Comparison of ENCODE assay signal across 25 cellular contexts in genomic region chr9:2502760-2503159, GRCh38.
DNase-seq lines count a peak whose midpoint lies in the region; ATAC-seq, FAIRE-seq and TF ChIP-seq lines count a peak whose summit lies in the region.
"Had no signal": no experiment of that assay in that cellular context is flagged by ENCODE, and none has a peak within 500 bp of the region (broad histone marks: within the 10 kb centered on the region; RNA-seq: fewer than 3 reads in every experiment).

No MANE protein-coding gene starts in this region.

- ATAC-seq in HG02678 (IDR thresholded peaks at IDR 0.05; ENCODE audit: unreplicated experiment) (no peak), GM19452 (IDR thresholded peaks at IDR 0.05; ENCODE audit: unreplicated experiment) (no peak)
- ATAC-seq: activated CD4-positive, CD25-positive, alpha-beta regulatory T cell treated with anti-CD3 and anti-CD28 coated beads, Interleukin-2, amount 50 U/mL, for 24 hours; activated T-helper 17 cell treated with anti-CD3 and anti-CD28 coated beads, Interleukin-2, amount 50 U/mL, for 72 hours; heart right ventricle; lower lobe of right lung; mucosa of descending colon had no signal

- no peak for FAIRE-seq in bronchial epithelial cell (lab: Jason Lieb, UNC)
- FAIRE-seq: TTC549 had no signal

- no peak for TF ChIP-seq CTCF in bronchial epithelial cell (IDR thresholded peaks at IDR 0.05; ENCODE audit: insufficient read depth, low read length, severe bottlenecking)

- H3K4me3 ChIP-seq in bronchial epithelial cell (ENCODE audit: low read depth, low read length): no peak overlapping the region
- H3K4me3 ChIP-seq: heart right ventricle, lower lobe of right lung, mucosa of descending colon, transverse colon had no signal

- H3K27me3 ChIP-seq in bronchial epithelial cell (ENCODE audit: control insufficient read depth, insufficient read depth, low read length): no peaks in the 10 kb centered on the region
- H3K27me3 ChIP-seq: heart right ventricle, transverse colon had no signal

- no peaks in the 10 kb centered on the region for H3K36me3 ChIP-seq in bronchial epithelial cell (ENCODE audit: control insufficient read depth, insufficient read depth, low read length)
- H3K36me3 ChIP-seq: heart right ventricle, lower lobe of right lung, transverse colon had no signal

- DNase-seq in Daoy (ENCODE audit: low read depth) (peak; percentile 74), HT1080 (ENCODE audit: low read depth) (peak; percentile 36), bronchial epithelial cell (ENCODE audit: low read depth) (peak; percentile 55), iris pigment epithelial cell (ENCODE audit: low read depth) (peak; percentile 17), NCI-H2171 treated with DMSO at 0.1 percent for 48 hours (lab: John Stamatoyannopoulos, UW) (no peak), NCI-H524 (lab: John Stamatoyannopoulos, UW) (no peak)
- DNase-seq: activated CD4-positive, alpha-beta memory T cell treated with anti-CD3 and anti-CD28 coated beads, Interleukin-2, amount 10 ng/mL, durations not matched to agents 7 days and 5 days; activated naive CD4-positive, alpha-beta T cell treated with anti-CD3 and anti-CD28 coated beads, Interleukin-2, amount 50 U/mL, for 16 hours; anterior cingulate cortex; DND-41; endodermal cell; H9; heart right ventricle; kidney glomerular epithelial cell; lower lobe of right lung; mucosa of descending colon; NCI-H1436 treated with DMSO at 0.1 percent for 48 hours; NCI-H446 treated with DMSO at 0.1 percent for 48 hours; stimulated activated CD4-positive, alpha-beta T cell treated with anti-CD3 and anti-CD28 coated beads, Interleukin-2, amount 100 ng/mL, for 48 hours; transverse colon had no signal

Comparison
In these comparisons a context has a peak if more than half of its experiments do, and no peak if none do; other contexts are left out.
1. DNase-seq: peak in Daoy (single experiment), HT1080 (single experiment), bronchial epithelial cell (single experiment) and iris pigment epithelial cell (single experiment); none in NCI-H2171 treated with DMSO at 0.1 percent for 48 hours (single experiment) and NCI-H524 (0 of 2).